ENCODE assay signal across 1 cellular context in genomic region chr4:10095296-10095991, GRCh38.
TF ChIP-seq lines count a peak whose summit lies in the region.

No MANE protein-coding gene starts in this region.

TF ChIP-seq in HCT116, 20 proteins besides CTCF, POLR2A, EP300 and RAD21 (continued from another document):
- TF ChIP-seq REST (IDR thresholded peaks at IDR 0.05; ENCODE audit: low read depth) (no peak), FOSL1 (IDR thresholded peaks at IDR 0.05; ENCODE audit: low read depth) (no peak), MAX (IDR thresholded peaks at IDR 0.05) (no peak), EZH2phosphoT487 (IDR thresholded peaks at IDR 0.05; ENCODE audit: borderline replicate concordance) (no peak), POLR2AphosphoS5 (IDR thresholded peaks at IDR 0.05; ENCODE audit: low read depth, low read length) (no peak)
- TF ChIP-seq, protein P1, sequence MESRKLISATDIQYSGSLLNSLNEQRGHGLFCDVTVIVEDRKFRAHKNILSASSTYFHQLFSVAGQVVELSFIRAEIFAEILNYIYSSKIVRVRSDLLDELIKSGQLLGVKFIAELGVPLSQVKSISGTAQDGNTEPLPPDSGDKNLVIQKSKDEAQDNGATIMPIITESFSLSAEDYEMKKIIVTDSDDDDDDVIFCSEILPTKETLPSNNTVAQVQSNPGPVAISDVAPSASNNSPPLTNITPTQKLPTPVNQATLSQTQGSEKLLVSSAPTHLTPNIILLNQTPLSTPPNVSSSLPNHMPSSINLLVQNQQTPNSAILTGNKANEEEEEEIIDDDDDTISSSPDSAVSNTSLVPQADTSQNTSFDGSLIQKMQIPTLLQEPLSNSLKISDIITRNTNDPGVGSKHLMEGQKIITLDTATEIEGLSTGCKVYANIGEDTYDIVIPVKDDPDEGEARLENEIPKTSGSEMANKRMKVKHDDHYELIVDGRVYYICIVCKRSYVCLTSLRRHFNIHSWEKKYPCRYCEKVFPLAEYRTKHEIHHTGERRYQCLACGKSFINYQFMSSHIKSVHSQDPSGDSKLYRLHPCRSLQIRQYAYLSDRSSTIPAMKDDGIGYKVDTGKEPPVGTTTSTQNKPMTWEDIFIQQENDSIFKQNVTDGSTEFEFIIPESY (IDR thresholded peaks at IDR 0.05; ENCODE audit: extremely low read depth, insufficient replicate concordance, low read length): no peak
